Comparison of ENCODE assay signal across 1 cellular context in genomic region chr5:135173662-135174290, GRCh38.
TF ChIP-seq lines count a peak whose summit lies in the region.

No MANE protein-coding gene starts in this region.

TF ChIP-seq in IMR-90, 13 proteins besides CTCF, POLR2A, EP300 and RAD21:
- TF ChIP-seq CEBPB (IDR thresholded peaks at IDR 0.05; ENCODE audit: low read depth, low read length) (no peak), NFE2L2 (IDR thresholded peaks at IDR 0.05; ENCODE audit: low read depth, low read length) (no peak), MAFK (IDR thresholded peaks at IDR 0.05; ENCODE audit: low read depth, low read length) (no peak), BHLHE40 (IDR thresholded peaks at IDR 0.05; ENCODE audit: low read depth, low read length) (no peak), MXI1 (IDR thresholded peaks at IDR 0.05; ENCODE audit: borderline replicate concordance, low read depth, low read length) (no peak), SMC3 (IDR thresholded peaks at IDR 0.05; ENCODE audit: low read depth, low read length) (no peak), USF2 (IDR thresholded peaks at IDR 0.05; ENCODE audit: low read depth, low read length) (no peak), FOS (IDR thresholded peaks at IDR 0.05; ENCODE audit: low read depth, low read length) (no peak), RFX5 (IDR thresholded peaks at IDR 0.05; ENCODE audit: low read depth, low read length) (no peak), ELK1 (IDR thresholded peaks at IDR 0.05; ENCODE audit: borderline replicate concordance, low read depth, low read length) (no peak), MAZ (IDR thresholded peaks at IDR 0.05; ENCODE audit: borderline replicate concordance, low read depth, low read length) (no peak), RCOR1 (IDR thresholded peaks at IDR 0.05; ENCODE audit: insufficient replicate concordance, low read length) (no peak), CHD1 (IDR thresholded peaks at IDR 0.05; ENCODE audit: low read depth, low read length) (no peak)
